ENCODE assay signal across 1 cellular context in the genomic region with DNA sequence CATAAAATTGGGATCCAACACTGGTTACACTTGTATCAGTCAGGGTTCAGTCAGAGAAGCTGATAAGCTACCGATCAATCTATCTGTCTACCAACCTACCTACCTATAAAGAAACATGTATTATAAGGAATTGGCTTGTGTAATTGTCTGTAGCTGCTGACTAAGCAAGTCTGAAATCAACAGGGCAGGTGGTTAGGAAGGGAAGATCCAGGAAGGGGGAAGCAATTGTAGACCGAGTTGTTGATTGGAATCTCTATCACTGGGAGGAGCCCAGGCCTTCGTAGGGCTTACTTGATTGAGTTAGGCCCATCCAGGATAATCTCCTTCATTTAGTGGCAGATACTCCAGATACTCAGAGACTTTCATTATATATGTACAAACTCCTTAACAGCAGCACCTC.
TF ChIP-seq lines count a peak whose summit lies in the region.

No MANE protein-coding gene starts in this region.

TF ChIP-seq in WTC11, 78 proteins besides CTCF, POLR2A, EP300 and RAD21 (continued from another document):
- TF ChIP-seq, protein P1, sequence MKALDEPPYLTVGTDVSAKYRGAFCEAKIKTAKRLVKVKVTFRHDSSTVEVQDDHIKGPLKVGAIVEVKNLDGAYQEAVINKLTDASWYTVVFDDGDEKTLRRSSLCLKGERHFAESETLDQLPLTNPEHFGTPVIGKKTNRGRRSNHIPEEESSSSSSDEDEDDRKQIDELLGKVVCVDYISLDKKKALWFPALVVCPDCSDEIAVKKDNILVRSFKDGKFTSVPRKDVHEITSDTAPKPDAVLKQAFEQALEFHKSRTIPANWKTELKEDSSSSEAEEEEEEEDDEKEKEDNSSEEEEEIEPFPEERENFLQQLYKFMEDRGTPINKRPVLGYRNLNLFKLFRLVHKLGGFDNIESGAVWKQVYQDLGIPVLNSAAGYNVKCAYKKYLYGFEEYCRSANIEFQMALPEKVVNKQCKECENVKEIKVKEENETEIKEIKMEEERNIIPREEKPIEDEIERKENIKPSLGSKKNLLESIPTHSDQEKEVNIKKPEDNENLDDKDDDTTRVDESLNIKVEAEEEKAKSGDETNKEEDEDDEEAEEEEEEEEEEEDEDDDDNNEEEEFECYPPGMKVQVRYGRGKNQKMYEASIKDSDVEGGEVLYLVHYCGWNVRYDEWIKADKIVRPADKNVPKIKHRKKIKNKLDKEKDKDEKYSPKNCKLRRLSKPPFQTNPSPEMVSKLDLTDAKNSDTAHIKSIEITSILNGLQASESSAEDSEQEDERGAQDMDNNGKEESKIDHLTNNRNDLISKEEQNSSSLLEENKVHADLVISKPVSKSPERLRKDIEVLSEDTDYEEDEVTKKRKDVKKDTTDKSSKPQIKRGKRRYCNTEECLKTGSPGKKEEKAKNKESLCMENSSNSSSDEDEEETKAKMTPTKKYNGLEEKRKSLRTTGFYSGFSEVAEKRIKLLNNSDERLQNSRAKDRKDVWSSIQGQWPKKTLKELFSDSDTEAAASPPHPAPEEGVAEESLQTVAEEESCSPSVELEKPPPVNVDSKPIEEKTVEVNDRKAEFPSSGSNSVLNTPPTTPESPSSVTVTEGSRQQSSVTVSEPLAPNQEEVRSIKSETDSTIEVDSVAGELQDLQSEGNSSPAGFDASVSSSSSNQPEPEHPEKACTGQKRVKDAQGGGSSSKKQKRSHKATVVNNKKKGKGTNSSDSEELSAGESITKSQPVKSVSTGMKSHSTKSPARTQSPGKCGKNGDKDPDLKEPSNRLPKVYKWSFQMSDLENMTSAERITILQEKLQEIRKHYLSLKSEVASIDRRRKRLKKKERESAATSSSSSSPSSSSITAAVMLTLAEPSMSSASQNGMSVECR (CRISPR knock-in tag; IDR thresholded peaks at IDR 0.05; ENCODE audit: borderline replicate concordance), result no peak
